ENCODE assay signal across 22 cellular contexts in the genomic region with DNA sequence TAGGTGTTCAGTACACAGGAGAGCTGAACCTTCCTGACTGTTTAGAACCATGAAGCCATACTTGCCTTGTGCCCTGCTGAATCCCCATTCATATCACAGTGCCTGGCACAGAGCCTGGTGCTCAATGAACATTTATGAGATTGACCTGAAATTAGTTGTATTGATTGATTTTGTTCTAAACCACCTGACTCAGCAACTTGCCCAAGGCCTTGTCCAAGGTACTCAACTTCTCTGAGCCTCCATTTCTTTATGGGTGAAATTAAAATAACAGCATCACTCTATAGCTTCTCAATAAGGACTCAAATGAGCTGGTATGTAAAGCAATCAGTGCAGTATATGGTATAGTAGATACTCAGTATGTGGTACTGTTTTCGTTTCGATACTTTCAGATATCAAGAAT.
DNase-seq lines count a peak whose midpoint lies in the region; ATAC-seq, FAIRE-seq and TF ChIP-seq lines count a peak whose summit lies in the region.
"Had no signal": no experiment of that assay in that cellular context is flagged by ENCODE, and none has a peak within 500 bp of the region (broad histone marks: within the 10 kb centered on the region; RNA-seq: fewer than 3 reads in every experiment).

No MANE protein-coding gene starts in this region.

- TF ChIP-seq EP300 in A549 (IDR thresholded peaks at IDR 0.05), result no peak
- TF ChIP-seq EP300 in Ishikawa (IDR thresholded peaks at IDR 0.05; ENCODE audit: borderline replicate concordance), result no peak
- TF ChIP-seq EP300 in H1 (IDR thresholded peaks at IDR 0.05; ENCODE audit: borderline replicate concordance in 1 of 2, low read depth in 2 of 2, low read length in 2 of 2), result no peak

- TF ChIP-seq POLR2A in A549 (IDR thresholded peaks at IDR 0.05; ENCODE audit: low read length) (no peak), H54 (IDR thresholded peaks at IDR 0.05; ENCODE audit: low read depth, low read length) (no peak), H1 (IDR thresholded peaks at IDR 0.05; ENCODE audit: control extremely low read depth in 1 of 2, low read depth in 2 of 2, low read length in 2 of 2) (no peak), uterus (IDR thresholded peaks at IDR 0.05) (no peak)

- no peaks in the 10 kb centered on the region; the same call in 1 of the 2 replicates for H3K23me2 ChIP-seq in H1 (ENCODE audit: low read depth, low read length)

- H3K79me1 ChIP-seq in H1 (ENCODE audit: low read depth, low read length), result no peaks in the 10 kb centered on the region

- no peak overlapping the region for H2BK20ac ChIP-seq in H1 (ENCODE audit: low read length)

- H3K27me3 ChIP-seq in H1 (replicated peaks in 1 of 4; ENCODE audit: control insufficient read depth in 3 of 4, extremely low read depth in 1 of 4, insufficient read depth in 3 of 4, low read length in 3 of 4) (no peaks in the 10 kb centered on the region), uterus (no peaks in the 10 kb centered on the region)
- H3K27me3 ChIP-seq: BE2C had no signal

- no peak overlapping the region for H3K23ac ChIP-seq in H1 (ENCODE audit: insufficient read length)

- H3K9ac ChIP-seq in H1 (replicated peaks in 1 of 4; ENCODE audit: extremely low read depth in 1 of 4, low read depth in 3 of 4, low read length in 3 of 4), result no peak overlapping the region
- H3K9ac ChIP-seq: GM23248 had no signal

- FAIRE-seq in A549 (lab: Jason Lieb, UNC) (no peak), H54 (lab: Jason Lieb, UNC) (peak; percentile 6), H1 (lab: Jason Lieb, UNC) (no peak)
- FAIRE-seq: GM12891, GM18507 had no signal

- DNase-seq in A549 (ENCODE audit: low read depth in 1 of 2, low spot score in 1 of 2) (no peak), H54 (ENCODE audit: insufficient read length, low spot score) (no peak), H1 (ENCODE audit: low read depth in 1 of 2, low spot score in 2 of 2) (no peak), RKO (ENCODE audit: low spot score) (no peak), uterus (no peak), NCI-H345 (lab: John Stamatoyannopoulos, UW) (no peak)
- DNase-seq: ACHN; BE2C; C1 segment of cervical spinal cord; CD4-positive, CD25-positive, alpha-beta regulatory T cell; CD8-positive, alpha-beta memory T cell; COR-L47; DMS 273 treated with DMSO at 0.1 percent for 48 hours; DMS53; DND-41; EL; GM23248; H9; KG1 had no signal

- H3K4me3 ChIP-seq in A549 (no peak overlapping the region), H1 (ENCODE audit: extremely low read depth in 1 of 4, insufficient read depth in 2 of 4, low read depth in 3 of 4, low read length in 4 of 4) (no peak overlapping the region), uterus (no peak overlapping the region)
- H3K4me3 ChIP-seq: GM23248 had no signal

- TF ChIP-seq CTCF in A549 (IDR thresholded peaks at IDR 0.05) (no peak), H1 (IDR thresholded peaks at IDR 0.05; ENCODE audit: control extremely low read depth in 1 of 3, insufficient read depth in 1 of 3, low read depth in 1 of 3, low read length in 3 of 3) (no peak), uterus (IDR thresholded peaks at IDR 0.05) (no peak)

- H4K8ac ChIP-seq in H1 (ENCODE audit: extremely low read depth, insufficient read depth, low read length), result no peak overlapping the region

- no peak overlapping the region for H4K91ac ChIP-seq in H1 (replicated peaks; ENCODE audit: insufficient read length, low read length)

- no peak overlapping the region for H2BK120ac ChIP-seq in H1 (replicated peaks; ENCODE audit: low read depth, low read length)

- intact Hi-C loops in uterus (cut with DNase I; ENCODE audit: low total_unique reads), result no loop called here

- no peaks in the 10 kb centered on the region for H3K79me2 ChIP-seq in H1 (ENCODE audit: control insufficient read depth in 1 of 2, insufficient read depth in 2 of 2, low read length in 2 of 2)

- H3K27ac ChIP-seq in A549 (no peak overlapping the region), H1 (ENCODE audit: low read depth, low read length) (no peak overlapping the region), uterus (no peak overlapping the region)
- H3K27ac ChIP-seq: GM23248 had no signal

- no peak overlapping the region for H3K14ac ChIP-seq in H1 (ENCODE audit: insufficient read length)

- H3K4me1 ChIP-seq in A549 (0 out of 3 replicates have a peak, but pooled peaks cover 9% of the 10 kb centered on the region), H1 (replicated peaks in 1 of 4; ENCODE audit: control insufficient read depth in 3 of 4, insufficient read depth in 4 of 4, low read length in 3 of 4) (no peaks in the 10 kb centered on the region), uterus (no peaks in the 10 kb centered on the region)
- H3K4me1 ChIP-seq: BE2C had no signal

- H4K5ac ChIP-seq in H1 (ENCODE audit: insufficient read length, low read depth, low read length), result no peak overlapping the region

- no peak overlapping the region for H2BK12ac ChIP-seq in H1 (ENCODE audit: low read depth, low read length)

- CTCF ChIA-PET in A549 (lab: Yijun Ruan, JAX), result no interaction called here
- CTCF ChIA-PET in H1 (lab: Charles Lee; ENCODE audit: partially characterized antibody), result no interaction called here

- no peak overlapping the region for H2AK5ac ChIP-seq in H1 (ENCODE audit: low read depth, low read length)

- H2BK5ac ChIP-seq in H1 (ENCODE audit: low read depth, low read length), result no peak overlapping the region

- H2BK15ac ChIP-seq in H1 (ENCODE audit: low read length), result no peak overlapping the region

- POLR2A ChIA-PET in A549 (lab: Yijun Ruan, JAX) (no interaction called here), H1 (lab: Charles Lee; ENCODE audit: partially characterized antibody) (interaction anchor here (1.0 kb wide), 1 partner anchor 9 kb away, joined by 3 read pairs; no protein-coding TSS in a partner anchor)

- no peak for TF ChIP-seq RAD21 in A549 (conservative IDR thresholded peaks at IDR 0.05 in 1 of 2, IDR thresholded peaks at IDR 0.05 in 1 of 2)
- no peak for TF ChIP-seq RAD21 in Ishikawa (IDR thresholded peaks at IDR 0.05; ENCODE audit: low read depth)
- TF ChIP-seq RAD21 in H1 (IDR thresholded peaks at IDR 0.05 in 1 of 2, conservative IDR thresholded peaks at IDR 0.05 in 1 of 2; ENCODE audit: low read depth in 2 of 2, low read length in 2 of 2), result no peak

- H3K4ac ChIP-seq in H1 (replicated peaks; ENCODE audit: insufficient read length, low read depth, low read length), result no peak overlapping the region

- no peak overlapping the region for H3K18ac ChIP-seq in H1 (ENCODE audit: extremely low read depth, low read length)

- H3K4me2 ChIP-seq in A549, result no peak overlapping the region
- no peak overlapping the region for H3K4me2 ChIP-seq in H1 (ENCODE audit: insufficient read depth in 1 of 2, low read depth in 2 of 2, low read length in 2 of 2)

- H3K36me3 ChIP-seq in H1 (ENCODE audit: control insufficient read depth in 2 of 4, insufficient read depth in 4 of 4, low read length in 3 of 4), result no peaks in the 10 kb centered on the region
- H3K36me3 ChIP-seq in uterus, result no peaks in the 10 kb centered on the region
- H3K36me3 ChIP-seq: BE2C had no signal

- H3K9me3 ChIP-seq in A549 (no peaks in the 10 kb centered on the region), H1 (ENCODE audit: insufficient read depth in 2 of 2, low read depth in 1 of 2, low read length in 1 of 2) (no peaks in the 10 kb centered on the region), uterus (no peaks in the 10 kb centered on the region)
- H3K9me3 ChIP-seq: BE2C had no signal

- no peak overlapping the region for H3K56ac ChIP-seq in H1 (replicated peaks; ENCODE audit: insufficient read length, low read depth, low read length)

- no peak for ATAC-seq in A549

- no peak overlapping the region for H2AFZ ChIP-seq in H1 (ENCODE audit: low read length)
- H2AFZ ChIP-seq: GM23248 had no signal

- no peaks in the 10 kb centered on the region for H4K20me1 ChIP-seq in H1 (replicated peaks in 1 of 2; ENCODE audit: control insufficient read depth in 1 of 2, insufficient read depth in 2 of 2, low read length in 2 of 2)

- WGBS in A549 (ENCODE audit: missing lambda C conversion rate), result 92% methylated on average over 2 of the region's 2 CpGs
- WGBS in H1 (ENCODE audit: extremely low coverage in 1 of 2, insufficient coverage in 1 of 2, insufficient read length in 1 of 2, insufficient replicate concordance in 2 of 2, low coverage in 1 of 2, low lambda C conversion rate in 2 of 2, missing lambda C conversion rate in 1 of 2), 2 experiments, result 100% methylated on average over 2 of the region's 2 CpGs; no CpG with 5 or more reads in 1 of the 2 experiments

TF ChIP-seq in A549, 52 proteins besides CTCF, POLR2A, EP300 and RAD21 (continues in another document):
- no peak for TF ChIP-seq JUN (IDR thresholded peaks at IDR 0.05)

TF ChIP-seq in H1, 55 proteins besides CTCF, POLR2A, EP300 and RAD21:
- TF ChIP-seq KDM1A (IDR thresholded peaks at IDR 0.05; ENCODE audit: borderline replicate concordance, low read length), result no peak
- no peak for TF ChIP-seq GABPA (IDR thresholded peaks at IDR 0.05; ENCODE audit: borderline replicate concordance, insufficient read depth, low read length)
- no peak for TF ChIP-seq CREB1 (IDR thresholded peaks at IDR 0.05)
- no peak for TF ChIP-seq SRF (IDR thresholded peaks at IDR 0.05; ENCODE audit: low read depth, low read length)
- peak; percentile 75 for TF ChIP-seq MAFK (IDR thresholded peaks at IDR 0.05; ENCODE audit: low read depth, low read length)
- TF ChIP-seq HDAC6 (IDR thresholded peaks at IDR 0.05; ENCODE audit: low read depth, low read length), result no peak
- TF ChIP-seq ZNF274 (IDR thresholded peaks at IDR 0.05; ENCODE audit: borderline replicate concordance, extremely low read depth, low read length), result no peak
- TF ChIP-seq POU5F1 (IDR thresholded peaks at IDR 0.05; ENCODE audit: low read depth, low read length), result no peak
TF ChIP-seq in H1: peak in this region for 1.
